ENCODE assay signal across 27 cellular contexts in the genomic region with DNA sequence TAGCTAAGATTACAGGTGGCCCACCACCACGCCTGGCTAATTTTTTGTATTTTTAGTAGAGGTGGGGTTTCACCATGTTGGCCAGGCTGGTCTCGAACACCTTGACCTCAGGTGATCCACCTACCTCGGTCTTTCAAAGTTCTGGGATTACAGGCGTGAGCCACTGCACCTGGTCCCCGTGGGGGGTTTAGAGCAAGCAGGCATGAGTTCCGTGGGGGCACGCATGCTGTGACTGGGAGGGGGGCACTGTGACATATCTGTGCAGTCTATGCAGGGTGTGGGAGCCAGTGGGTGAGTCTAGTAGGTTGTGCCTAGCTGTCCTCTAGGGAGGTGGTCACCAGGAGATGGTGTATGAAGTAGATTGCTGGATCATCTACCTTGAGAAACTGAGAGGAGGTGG.
"Had no signal": no experiment of that assay in that cellular context is flagged by ENCODE, and none has a peak within 500 bp of the region (broad histone marks: within the 10 kb centered on the region; RNA-seq: fewer than 3 reads in every experiment).

No MANE protein-coding gene starts in this region.

- H3K4me1 ChIP-seq: psoas muscle, right lobe of liver, testis, tibial artery, transverse colon, upper lobe of right lung, uterus had no signal

- H3K36me3 ChIP-seq: ovary, right lobe of liver, sigmoid colon, suprapubic skin, tibial artery, transverse colon, upper lobe of right lung, uterus had no signal

- H3K27me3 ChIP-seq: ovary, testis had no signal

- ATAC-seq: naive thymus-derived CD8-positive, alpha-beta T cell; natural killer cell treated with Interleukin-12 subunit alpha and Interleukin-12 subunit beta and Interleukin-15 and Interleukin-18, amount 100 ng/mL, for 72 hours; psoas muscle; right cardiac atrium; right lobe of liver; stimulated activated memory B cell treated with anti-CD40 and anti-IgM and Interleukin-4, amounts not matched to agents 10 μg/mL and 1 μg/mL and 100 μg/mL, for 72 hours; stimulated activated naive CD8-positive, alpha-beta T cell treated with anti-CD3 and anti-CD28 coated beads, Interleukin-15, amount 100 ng/mL, for 72 hours; stimulated activated naive CD8-positive, alpha-beta T cell treated with anti-CD3 and anti-CD28 coated beads, Interleukin-15, Interleukin-2, amounts not matched to agents 100 U/mL and 50 U/mL, for 24 hours; upper lobe of right lung had no signal

- H2AFZ ChIP-seq: parathyroid adenoma had no signal

- H3K9ac ChIP-seq: parathyroid adenoma had no signal

- FAIRE-seq: small intestine had no signal

- H3K9me3 ChIP-seq: ovary, psoas muscle, right lobe of liver, suprapubic skin, testis, tibial artery, transverse colon, upper lobe of right lung, uterus had no signal

- H3K27ac ChIP-seq: ovary, parathyroid adenoma, psoas muscle, right lobe of liver, sigmoid colon, suprapubic skin, testis, tibial artery, transverse colon, upper lobe of right lung, uterus had no signal

- H3K79me2 ChIP-seq: parathyroid adenoma had no signal

- DNase-seq: naive thymus-derived CD8-positive, alpha-beta T cell; nephron progenitor cell; occipital lobe; ovary; posterior cingulate gyrus; psoas muscle; right cardiac atrium; right lobe of liver; sigmoid colon; small intestine; stimulated activated CD4-positive, alpha-beta T cell treated with anti-CD3 and anti-CD28 coated beads, Interleukin-15, amount 100 ng/mL, for 24 hours; stimulated activated CD4-positive, alpha-beta T cell treated with anti-CD3 and anti-CD28 coated beads, Interleukin-2, amount 100 ng/mL, for 24 hours; stimulated activated CD4-positive, alpha-beta T cell treated with anti-CD3 and anti-CD28 coated beads, Interleukin-2, amount 100 ng/mL, for 48 hours; stimulated activated CD4-positive, alpha-beta T cell treated with anti-CD3 and anti-CD28 coated beads, Interleukin-4, amount 100 ng/mL, for 24 hours; stimulated activated naive CD4-positive, alpha-beta T cell; stimulated activated naive CD8-positive, alpha-beta T cell treated with anti-CD3 and anti-CD28 coated beads, Interleukin-15, amount 100 ng/mL, for 72 hours; stimulated activated naive CD8-positive, alpha-beta T cell treated with anti-CD3 and anti-CD28 coated beads, Interleukin-15, Interleukin-2, amounts not matched to agents 100 U/mL and 50 U/mL, for 24 hours; substantia nigra; testis; tibial artery; transverse colon; upper lobe of right lung; uterus had no signal

- H3K4me3 ChIP-seq: ovary, psoas muscle, right lobe of liver, sigmoid colon, suprapubic skin, testis, tibial artery, transverse colon, upper lobe of right lung, uterus had no signal
